In genomic region chr13:112808377-112809140, GRCh38 we compare ENCODE assay signal across 25 cellular contexts.
DNase-seq lines count a peak whose midpoint lies in the region; ATAC-seq, FAIRE-seq and TF ChIP-seq lines count a peak whose summit lies in the region.
"Had no signal": no experiment of that assay in that cellular context is flagged by ENCODE, and none has a peak within 500 bp of the region (broad histone marks: within the 10 kb centered on the region; RNA-seq: fewer than 3 reads in every experiment).

No MANE protein-coding gene starts in this region.

- no peaks in the 10 kb centered on the region for H3K79me2 ChIP-seq in H1 (ENCODE audit: control insufficient read depth in 1 of 2, insufficient read depth in 2 of 2, low read length in 2 of 2)

- H3K4me2 ChIP-seq in H1 (ENCODE audit: insufficient read depth in 1 of 2, low read depth in 2 of 2, low read length in 2 of 2) = no peak overlapping the region
- H3K4me2 ChIP-seq: PC-9 had no signal

- H4K5ac ChIP-seq in H1 (ENCODE audit: insufficient read length, low read depth, low read length) = no peak overlapping the region

- H3K79me1 ChIP-seq in H1 (ENCODE audit: low read depth, low read length) = no peaks in the 10 kb centered on the region; the same call in none of the 2 replicates

- no peak for FAIRE-seq in H1 (lab: Jason Lieb, UNC)
- FAIRE-seq: GM12892, GM19239 had no signal

- H4K91ac ChIP-seq in H1 (replicated peaks; ENCODE audit: insufficient read length, low read length) = no peak overlapping the region

- no peak overlapping the region for H3K56ac ChIP-seq in H1 (replicated peaks; ENCODE audit: insufficient read length, low read depth, low read length)

- H2BK5ac ChIP-seq in H1 (ENCODE audit: low read depth, low read length) = no peak overlapping the region

- peaks cover 2% of the 10 kb centered on the region for H3K36me3 Mint-ChIP-seq in activated CD8-positive, alpha-beta memory T cell treated with anti-CD3 and anti-CD28 coated beads, Interleukin-2, amount 10 ng/mL, durations not matched to agents 7 days and 5 days
- peaks cover 59% of the 10 kb centered on the region for H3K36me3 Mint-ChIP-seq in nephron progenitor cell (ENCODE audit: low read depth)
- H3K36me3 Mint-ChIP-seq in stimulated activated naive B cell treated with anti-CD40 and anti-IgM and Interleukin-4, amounts not matched to agents 10 μg/mL and 1 μg/mL and 100 μg/mL, for 72 hours = peaks cover 47 to 61% of the 10 kb centered on the region in 2 donors

- H3K4me3 ChIP-seq in H1 (ENCODE audit: extremely low read depth in 1 of 4, insufficient read depth in 2 of 4, low read depth in 3 of 4, low read length in 4 of 4) = no peak overlapping the region
- H3K4me3 ChIP-seq: HAP-1, PC-9 had no signal

- no peak overlapping the region; a peak in 1 of 7 replicates for H3K9ac ChIP-seq in H1 (replicated peaks in 1 of 4; ENCODE audit: extremely low read depth in 1 of 4, low read depth in 3 of 4, low read length in 3 of 4)

- H3K27ac Mint-ChIP-seq in activated CD8-positive, alpha-beta memory T cell treated with anti-CD3 and anti-CD28 coated beads, Interleukin-2, amount 10 ng/mL, durations not matched to agents 7 days and 5 days = no peak overlapping the region
- H3K27ac Mint-ChIP-seq in nephron progenitor cell = peak overlapping the region; percentile 59
- H3K27ac Mint-ChIP-seq in stimulated activated naive B cell treated with anti-CD40 and anti-IgM and Interleukin-4, amounts not matched to agents 10 μg/mL and 1 μg/mL and 100 μg/mL, for 72 hours = peak overlapping the region; percentile 77
- H3K27ac Mint-ChIP-seq: HFFc6 had no signal

- H4K20me1 ChIP-seq in H1 (replicated peaks in 1 of 2; ENCODE audit: control insufficient read depth in 1 of 2, insufficient read depth in 2 of 2, low read length in 2 of 2) = peaks cover 2 to 3% of the 10 kb centered on the region in 2 experiments

- H3K9me3 Mint-ChIP-seq in activated CD8-positive, alpha-beta memory T cell treated with anti-CD3 and anti-CD28 coated beads, Interleukin-2, amount 10 ng/mL, durations not matched to agents 7 days and 5 days (ENCODE audit: low read depth) = no peaks in the 10 kb centered on the region
- peaks cover 5% of the 10 kb centered on the region for H3K9me3 Mint-ChIP-seq in nephron progenitor cell
- H3K9me3 Mint-ChIP-seq in stimulated activated naive B cell treated with anti-CD40 and anti-IgM and Interleukin-4, amounts not matched to agents 10 μg/mL and 1 μg/mL and 100 μg/mL, for 72 hours = no peaks in the 10 kb centered on the region
- H3K9me3 Mint-ChIP-seq: CD8-positive, alpha-beta memory T cell; HFFc6 had no signal

- peaks cover 0 to 9% (median under 1%) of the 10 kb centered on the region in 4 experiments; a peak in 3 of 7 replicates for H3K4me1 ChIP-seq in H1 (replicated peaks in 1 of 4; ENCODE audit: control insufficient read depth in 3 of 4, insufficient read depth in 4 of 4, low read length in 3 of 4)
- H3K4me1 ChIP-seq: BE2C, HAP-1 had no signal

- H2AK5ac ChIP-seq in H1 (ENCODE audit: low read depth, low read length) = no peak overlapping the region

- H3K4me3 Mint-ChIP-seq in activated CD8-positive, alpha-beta memory T cell treated with anti-CD3 and anti-CD28 coated beads, Interleukin-2, amount 10 ng/mL, durations not matched to agents 7 days and 5 days = no peak overlapping the region
- no peak overlapping the region for H3K4me3 Mint-ChIP-seq in nephron progenitor cell
- H3K4me3 Mint-ChIP-seq in stimulated activated naive B cell treated with anti-CD40 and anti-IgM and Interleukin-4, amounts not matched to agents 10 μg/mL and 1 μg/mL and 100 μg/mL, for 72 hours = no peak overlapping the region
- H3K4me3 Mint-ChIP-seq: CD14-positive monocyte; CD8-positive, alpha-beta memory T cell; HFFc6 had no signal

- no peak overlapping the region for H2BK120ac ChIP-seq in H1 (replicated peaks; ENCODE audit: low read depth, low read length)

- no peak overlapping the region for H3K14ac ChIP-seq in H1 (ENCODE audit: insufficient read length)

- peak; percentile 27 for DNase-seq in activated CD8-positive, alpha-beta memory T cell treated with anti-CD3 and anti-CD28 coated beads, Interleukin-2, amount 10 ng/mL, durations not matched to agents 7 days and 5 days
- DNase-seq in activated CD8-positive, alpha-beta memory T cell treated with anti-CD3 and anti-CD28 coated beads, Interleukin-2, amount 50 U/mL, for 4 hours = no peak
- DNase-seq in H1 (ENCODE audit: low read depth in 1 of 2, low spot score in 2 of 2) (no peak), nephron progenitor cell (no peak), LoVo (ENCODE audit: low spot score) (no peak)
- no peak for DNase-seq in stimulated activated naive B cell treated with anti-CD40 and anti-IgM and Interleukin-4, amounts not matched to agents 10 μg/mL and 1 μg/mL and 100 μg/mL, for 72 hours
- DNase-seq: BE2C; CD8-positive, alpha-beta memory T cell; DND-41; HFFc6; NCI-H1092; NCI-H1417 treated with DMSO at 0.1 percent for 48 hours; NCI-H1694 treated with DMSO at 0.1 percent for 48 hours; NCI-H2081; NCI-H2227 treated with DMSO at 0.1 percent for 48 hours; NCI-H526 treated with DMSO at 0.1 percent for 48 hours; PC-9; Right ventricle myocardium superior had no signal

- H3K18ac ChIP-seq in H1 (ENCODE audit: extremely low read depth, low read length) = no peak overlapping the region

- WGBS in H1 (ENCODE audit: extremely low coverage in 1 of 2, insufficient coverage in 1 of 2, insufficient read length in 1 of 2, insufficient replicate concordance in 2 of 2, low coverage in 1 of 2, low lambda C conversion rate in 2 of 2, missing lambda C conversion rate in 1 of 2), 2 experiments = 91% methylated on average over 22 of the region's 26 CpGs; no CpG with 5 or more reads in 1 of the 2 experiments

- H3K4me1 Mint-ChIP-seq in activated CD8-positive, alpha-beta memory T cell treated with anti-CD3 and anti-CD28 coated beads, Interleukin-2, amount 10 ng/mL, durations not matched to agents 7 days and 5 days = no peaks in the 10 kb centered on the region
- peaks cover 32% of the 10 kb centered on the region for H3K4me1 Mint-ChIP-seq in nephron progenitor cell
- peaks cover under 1 to 5% of the 10 kb centered on the region in 2 donors for H3K4me1 Mint-ChIP-seq in stimulated activated naive B cell treated with anti-CD40 and anti-IgM and Interleukin-4, amounts not matched to agents 10 μg/mL and 1 μg/mL and 100 μg/mL, for 72 hours
- H3K4me1 Mint-ChIP-seq: CD14-positive monocyte had no signal

- H2BK12ac ChIP-seq in H1 (ENCODE audit: low read depth, low read length) = no peak overlapping the region

- no peak for ATAC-seq in activated CD8-positive, alpha-beta memory T cell treated with anti-CD3 and anti-CD28 coated beads, Interleukin-2, amount 10 ng/mL, durations not matched to agents 7 days and 5 days
- ATAC-seq in stimulated activated naive B cell treated with anti-CD40 and anti-IgM and Interleukin-4, amounts not matched to agents 10 μg/mL and 1 μg/mL and 100 μg/mL, for 72 hours (replicated peaks) = no peak
- ATAC-seq in GM21529 (IDR thresholded peaks at IDR 0.05; ENCODE audit: unreplicated experiment) (no peak), GM18867 (IDR thresholded peaks at IDR 0.05; ENCODE audit: unreplicated experiment) (no peak)

- no peaks in the 10 kb centered on the region; the same call in 1 of the 2 replicates for H3K23me2 ChIP-seq in H1 (ENCODE audit: low read depth, low read length)

- H3K27me3 ChIP-seq in H1 (replicated peaks in 1 of 4; ENCODE audit: control insufficient read depth in 3 of 4, extremely low read depth in 1 of 4, insufficient read depth in 3 of 4, low read length in 3 of 4) = no peaks in the 10 kb centered on the region
- H3K27me3 ChIP-seq: BE2C had no signal

- H3K27me3 Mint-ChIP-seq in activated CD8-positive, alpha-beta memory T cell treated with anti-CD3 and anti-CD28 coated beads, Interleukin-2, amount 10 ng/mL, durations not matched to agents 7 days and 5 days = no peaks in the 10 kb centered on the region
- H3K27me3 Mint-ChIP-seq in nephron progenitor cell (ENCODE audit: low read depth, poor library complexity) = no peaks in the 10 kb centered on the region
- no peaks in the 10 kb centered on the region for H3K27me3 Mint-ChIP-seq in stimulated activated naive B cell treated with anti-CD40 and anti-IgM and Interleukin-4, amounts not matched to agents 10 μg/mL and 1 μg/mL and 100 μg/mL, for 72 hours
- H3K27me3 Mint-ChIP-seq: CD8-positive, alpha-beta memory T cell had no signal

- H3K4ac ChIP-seq in H1 (replicated peaks; ENCODE audit: insufficient read length, low read depth, low read length) = no peak overlapping the region

- POLR2A ChIA-PET in H1 (lab: Charles Lee; ENCODE audit: partially characterized antibody) = no interaction called here

- no peak overlapping the region for H2BK15ac ChIP-seq in H1 (ENCODE audit: low read length)

- CTCF ChIA-PET in activated CD8-positive, alpha-beta memory T cell treated with anti-CD3 and anti-CD28 coated beads, Interleukin-2, amount 10 ng/mL, durations not matched to agents 7 days and 5 days (lab: Charles Lee) = no interaction called here
- CTCF ChIA-PET in H1 (lab: Charles Lee; ENCODE audit: partially characterized antibody) = interaction anchor here (1.2 kb wide), 1 partner anchor 169 kb away, joined by 4 read pairs; no protein-coding TSS in a partner anchor

- no peak overlapping the region for H3K27ac ChIP-seq in H1 (ENCODE audit: low read depth, low read length)
- H3K27ac ChIP-seq: 22Rv1, PC-9 had no signal

- TF ChIP-seq RAD21 in H1 (IDR thresholded peaks at IDR 0.05 in 1 of 2, conservative IDR thresholded peaks at IDR 0.05 in 1 of 2; ENCODE audit: low read depth in 2 of 2, low read length in 2 of 2) = no peak

- H3K9me3 ChIP-seq in H1 (ENCODE audit: insufficient read depth in 2 of 2, low read depth in 1 of 2, low read length in 1 of 2) = peaks cover 0 to 3% of the 10 kb centered on the region in 2 experiments; a peak in 1 of 4 replicates
- H3K9me3 ChIP-seq: BE2C, HAP-1 had no signal

- H3K36me3 ChIP-seq in H1 (ENCODE audit: control insufficient read depth in 2 of 4, insufficient read depth in 4 of 4, low read length in 3 of 4) = peaks cover 4 to 19% (median 12%) of the 10 kb centered on the region in 4 experiments; a peak in 4 of 8 replicates
- H3K36me3 ChIP-seq: HAP-1 had no signal

- TF ChIP-seq CTCF in H1 (IDR thresholded peaks at IDR 0.05; ENCODE audit: control extremely low read depth in 1 of 3, insufficient read depth in 1 of 3, low read depth in 1 of 3, low read length in 3 of 3) = no peak
- no peak for TF ChIP-seq CTCF in nephron progenitor cell (IDR thresholded peaks at IDR 0.05)

- no peak overlapping the region for H2AFZ ChIP-seq in H1 (ENCODE audit: low read length)
- H2AFZ ChIP-seq: PC-9 had no signal

- TF ChIP-seq EP300 in H1 (IDR thresholded peaks at IDR 0.05; ENCODE audit: borderline replicate concordance in 1 of 2, low read depth in 2 of 2, low read length in 2 of 2) = no peak

- H4K8ac ChIP-seq in H1 (ENCODE audit: extremely low read depth, insufficient read depth, low read length) = peak overlapping the region; percentile 41; the same call in 1 of the 2 replicates

- TF ChIP-seq POLR2A in H1 (IDR thresholded peaks at IDR 0.05; ENCODE audit: control extremely low read depth in 1 of 2, low read depth in 2 of 2, low read length in 2 of 2) = no peak

- no peak overlapping the region for H3K23ac ChIP-seq in H1 (ENCODE audit: insufficient read length)

- H2BK20ac ChIP-seq in H1 (ENCODE audit: low read length) = no peak overlapping the region

TF ChIP-seq in H1, 55 proteins besides CTCF, POLR2A, EP300 and RAD21 (continues in another document):
- TF ChIP-seq SIN3A (conservative IDR thresholded peaks at IDR 0.05 in 1 of 2, IDR thresholded peaks at IDR 0.05 in 1 of 2; ENCODE audit: low read depth in 1 of 2, low read length in 2 of 2) (no peak), TEAD4 (IDR thresholded peaks at IDR 0.05; ENCODE audit: low read depth, low read length) (no peak)
